Comparison of ENCODE assay signal across 30 cellular contexts in the genomic region with DNA sequence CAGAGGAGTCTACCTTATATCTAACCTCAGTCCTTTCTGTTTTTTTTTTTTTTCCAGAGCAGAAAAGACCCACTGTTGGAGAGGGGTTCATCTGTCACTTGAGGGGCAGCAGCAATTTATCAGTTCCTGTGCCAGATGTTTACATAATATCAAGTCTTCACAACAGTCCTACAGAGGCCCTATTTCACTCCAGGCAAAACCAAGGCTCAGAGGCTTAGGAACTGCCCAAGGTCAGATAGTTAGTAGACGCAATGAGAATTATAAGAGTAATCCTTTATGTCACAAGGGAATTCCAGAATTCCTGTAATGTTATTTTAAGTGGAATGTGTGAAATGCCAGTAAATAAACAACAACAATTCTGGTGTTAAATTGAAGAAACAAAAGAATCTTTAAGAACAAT.
"Had no signal": no experiment of that assay in that cellular context is flagged by ENCODE, and none has a peak within 500 bp of the region (broad histone marks: within the 10 kb centered on the region; RNA-seq: fewer than 3 reads in every experiment).

No MANE protein-coding gene starts in this region.

- H3K36me3 Mint-ChIP-seq: naive thymus-derived CD4-positive, alpha-beta T cell; stimulated activated effector memory CD8-positive, alpha-beta T cell treated with anti-CD3 and anti-CD28 coated beads, Interleukin-12 subunit alpha, Interleukin-12 subunit beta, amount 100 ng/mL, for 72 hours had no signal

- H3K27me3 ChIP-seq: dorsolateral prefrontal cortex, gastroesophageal sphincter, hepatocyte, right atrium auricular region, stomach, thyroid gland, vagina had no signal

- H3K4me1 Mint-ChIP-seq: naive thymus-derived CD4-positive, alpha-beta T cell; nephron; stimulated activated effector memory CD8-positive, alpha-beta T cell treated with anti-CD3 and anti-CD28 coated beads, Interleukin-12 subunit alpha, Interleukin-12 subunit beta, amount 100 ng/mL, for 72 hours had no signal

- H3K9me3 ChIP-seq: gastroesophageal sphincter, heart left ventricle, prostate gland, right atrium auricular region, stomach, thyroid gland, vagina had no signal

- H3K36me3 ChIP-seq: gastroesophageal sphincter, heart left ventricle, prostate gland, right atrium auricular region, stomach, thyroid gland, vagina had no signal

- H3K4me3 ChIP-seq: dorsolateral prefrontal cortex, gastroesophageal sphincter, heart left ventricle, hepatocyte, lung, prostate gland, right atrium auricular region, smooth muscle cell, stomach, thyroid gland, vagina had no signal

- ATAC-seq: esophagus mucosa; foreskin keratinocyte; gastroesophageal sphincter; heart left ventricle; left colon; left ventricle myocardium superior; naive thymus-derived CD4-positive, alpha-beta T cell; sciatic nerve; stimulated activated effector memory CD8-positive, alpha-beta T cell treated with anti-CD3 and anti-CD28 coated beads, Interleukin-12 subunit alpha, Interleukin-12 subunit beta, amount 100 ng/mL, for 72 hours had no signal

- FAIRE-seq: colon, islet of Langerhans had no signal

- H3K79me2 ChIP-seq: hepatocyte had no signal

- H3K27ac ChIP-seq: dorsolateral prefrontal cortex, epithelial cell of prostate, foreskin keratinocyte, gastroesophageal sphincter, heart left ventricle, hepatocyte, prostate gland, stomach, thyroid gland, vagina had no signal

- H3K27ac Mint-ChIP-seq: naive thymus-derived CD4-positive, alpha-beta T cell; nephron; stimulated activated effector memory CD8-positive, alpha-beta T cell treated with anti-CD3 and anti-CD28 coated beads, Interleukin-12 subunit alpha, Interleukin-12 subunit beta, amount 100 ng/mL, for 72 hours had no signal

- DNase-seq: dorsolateral prefrontal cortex; effector CD4-positive, alpha-beta T cell; foreskin keratinocyte; heart left ventricle; left colon; left ventricle myocardium superior; mesenchymal stem cell; midbrain; naive thymus-derived CD4-positive, alpha-beta T cell; nucleus accumbens; stimulated activated CD4-positive, alpha-beta T cell treated with anti-CD3 and anti-CD28 coated beads, Interleukin-2, amount 100 ng/mL, for 24 hours; stimulated activated CD4-positive, alpha-beta T cell treated with anti-CD3 and anti-CD28 coated beads, Interleukin-4, amount 100 ng/mL, for 24 hours; stimulated activated naive CD4-positive, alpha-beta T cell treated with Interleukin-2 at 50 U/mL for 16 hours; stomach; thyroid gland; trophoblast cell had no signal

- H3K4me1 ChIP-seq: foreskin keratinocyte, gastroesophageal sphincter, heart left ventricle, prostate gland, stomach, thyroid gland, vagina had no signal

- H2AFZ ChIP-seq: hepatocyte had no signal

- H3K4me2 ChIP-seq: hepatocyte, smooth muscle cell had no signal

- H3K9me3 Mint-ChIP-seq: nephron had no signal

- H3K27me3 Mint-ChIP-seq: naive thymus-derived CD4-positive, alpha-beta T cell had no signal

- H3K4me3 Mint-ChIP-seq: naive thymus-derived CD4-positive, alpha-beta T cell; nephron; stimulated activated effector memory CD8-positive, alpha-beta T cell treated with anti-CD3 and anti-CD28 coated beads, Interleukin-12 subunit alpha, Interleukin-12 subunit beta, amount 100 ng/mL, for 72 hours had no signal
